1 cellular context compared by ENCODE assay signal in the genomic region with DNA sequence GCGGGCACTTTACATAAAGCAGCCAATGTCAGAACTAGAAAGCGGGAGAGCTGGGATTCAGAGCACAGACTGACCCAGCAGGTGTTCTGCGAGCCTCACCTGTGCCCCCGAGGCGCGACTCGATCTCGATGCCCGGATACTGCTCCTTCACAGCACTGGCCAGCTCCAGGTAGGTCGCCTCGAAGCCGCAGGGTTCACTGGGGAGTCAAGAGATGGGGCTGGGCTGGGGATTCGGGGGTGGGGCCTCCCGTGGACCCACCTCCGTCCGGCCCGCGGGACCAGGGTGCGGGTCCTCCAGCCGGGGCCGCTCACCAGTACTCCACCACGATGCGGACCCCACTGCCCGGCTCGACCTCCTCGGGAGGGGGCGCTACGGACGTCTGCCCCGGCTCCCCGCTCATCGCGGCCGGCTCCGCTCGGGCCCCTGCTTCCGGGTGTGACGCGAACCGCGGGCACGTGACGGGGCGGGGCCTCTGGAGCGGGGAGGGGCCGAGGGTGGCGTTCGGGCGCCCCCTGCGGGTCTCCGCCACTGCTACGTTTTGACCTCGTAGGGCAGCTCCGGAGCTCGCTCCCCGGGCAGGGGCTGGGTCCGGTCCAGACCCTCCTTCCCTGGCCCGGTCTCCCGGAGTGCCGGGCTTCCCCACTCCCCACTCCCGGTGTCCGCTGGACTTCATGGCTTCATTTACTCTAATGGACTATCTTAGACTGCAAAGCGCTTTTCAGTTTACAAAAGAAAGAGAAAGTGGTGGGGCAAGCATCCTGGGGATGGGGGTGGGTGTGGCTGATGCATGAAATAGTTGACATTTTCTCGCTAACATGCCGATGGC.
TF ChIP-seq lines count a peak whose summit lies in the region.

A gene with protein sequence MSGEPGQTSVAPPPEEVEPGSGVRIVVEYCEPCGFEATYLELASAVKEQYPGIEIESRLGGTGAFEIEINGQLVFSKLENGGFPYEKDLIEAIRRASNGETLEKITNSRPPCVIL (minus strand): TSS at position 438 of the 827 bp plus-strand sequence. CDS start 37 bp downstream, at position 401.

TF ChIP-seq in HepG2, 621 proteins besides CTCF, POLR2A, EP300 and RAD21 (continued from another document and continues in another):
- TF ChIP-seq ARID4A (CRISPR knock-in tag; IDR thresholded peaks at IDR 0.05; ENCODE audit: borderline replicate concordance) (peak; percentile 97), DMTF1 (CRISPR knock-in tag; IDR thresholded peaks at IDR 0.05) (no peak), ZNF607 (CRISPR knock-in tag; IDR thresholded peaks at IDR 0.05; ENCODE audit: borderline replicate concordance) (peak; percentile 31; the same call in 1 of the 2 replicates), ATF5 (CRISPR knock-in tag; IDR thresholded peaks at IDR 0.05; ENCODE audit: low read depth) (no peak), KDM1A (CRISPR knock-in tag; IDR thresholded peaks at IDR 0.05) (peak; percentile 16; the same call in 1 of the 2 replicates), PHF20 (CRISPR knock-in tag; IDR thresholded peaks at IDR 0.05) (peak; percentile 86), ZNF282 (IDR thresholded peaks at IDR 0.05; ENCODE audit: partially characterized antibody) (no peak), ZNF883 (CRISPR knock-in tag; IDR thresholded peaks at IDR 0.05; ENCODE audit: not compliant biosample characterization) (peak; percentile 97), EZH2 (conservative IDR thresholded peaks at IDR 0.05; ENCODE audit: low read depth, low read length) (no peak), GPN1 (CRISPR knock-in tag; IDR thresholded peaks at IDR 0.05; ENCODE audit: borderline replicate concordance) (no peak), PHB2 (IDR thresholded peaks at IDR 0.05; ENCODE audit: partially characterized antibody) (no peak), ATF6 (CRISPR knock-in tag; conservative IDR thresholded peaks at IDR 0.05) (peak; percentile 51; the same call in 1 of the 2 replicates), KDM3A (CRISPR knock-in tag; IDR thresholded peaks at IDR 0.05; ENCODE audit: low read depth) (peak; percentile 94), SRSF1 (optimal IDR thresholded peaks at IDR 0.05; ENCODE audit: low read depth, low read length) (no peak), CREB3 (CRISPR knock-in tag; IDR thresholded peaks at IDR 0.05) (no peak), KLF12 (CRISPR knock-in tag; IDR thresholded peaks at IDR 0.05; ENCODE audit: borderline replicate concordance) (peak; percentile 79; the same call in 1 of the 2 replicates), ZNF781 (CRISPR knock-in tag; IDR thresholded peaks at IDR 0.05; ENCODE audit: borderline replicate concordance, not compliant biosample characterization) (peak; percentile 21), BHLHE40 (IDR thresholded peaks at IDR 0.05; ENCODE audit: low read length) (peak; percentile 100), MAFK (conservative IDR thresholded peaks at IDR 0.05 in 1 of 2, IDR thresholded peaks at IDR 0.05 in 1 of 2; ENCODE audit: low read length in 2 of 2) (no peak), CBFB (CRISPR knock-in tag; IDR thresholded peaks at IDR 0.05) (peak; percentile 88), ZSCAN5A (CRISPR knock-in tag; IDR thresholded peaks at IDR 0.05; ENCODE audit: borderline replicate concordance) (peak; percentile 87)
- TF ChIP-seq, protein P1, sequence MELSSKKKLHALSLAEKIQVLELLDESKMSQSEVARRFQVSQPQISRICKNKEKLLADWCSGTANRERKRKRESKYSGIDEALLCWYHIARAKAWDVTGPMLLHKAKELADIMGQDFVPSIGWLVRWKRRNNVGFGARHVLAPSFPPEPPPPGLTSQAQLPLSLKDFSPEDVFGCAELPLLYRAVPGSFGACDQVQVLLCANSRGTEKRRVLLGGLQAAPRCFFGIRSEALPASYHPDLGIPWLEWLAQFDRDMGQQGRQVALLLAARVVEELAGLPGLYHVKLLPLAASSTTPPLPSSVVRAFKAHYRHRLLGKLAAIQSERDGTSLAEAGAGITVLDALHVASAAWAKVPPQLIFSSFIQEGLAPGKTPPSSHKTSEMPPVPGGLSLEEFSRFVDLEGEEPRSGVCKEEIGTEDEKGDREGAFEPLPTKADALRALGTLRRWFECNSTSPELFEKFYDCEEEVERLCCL (CRISPR knock-in tag; IDR thresholded peaks at IDR 0.05; ENCODE audit: borderline replicate concordance): no peak
- TF ChIP-seq, protein P2, sequence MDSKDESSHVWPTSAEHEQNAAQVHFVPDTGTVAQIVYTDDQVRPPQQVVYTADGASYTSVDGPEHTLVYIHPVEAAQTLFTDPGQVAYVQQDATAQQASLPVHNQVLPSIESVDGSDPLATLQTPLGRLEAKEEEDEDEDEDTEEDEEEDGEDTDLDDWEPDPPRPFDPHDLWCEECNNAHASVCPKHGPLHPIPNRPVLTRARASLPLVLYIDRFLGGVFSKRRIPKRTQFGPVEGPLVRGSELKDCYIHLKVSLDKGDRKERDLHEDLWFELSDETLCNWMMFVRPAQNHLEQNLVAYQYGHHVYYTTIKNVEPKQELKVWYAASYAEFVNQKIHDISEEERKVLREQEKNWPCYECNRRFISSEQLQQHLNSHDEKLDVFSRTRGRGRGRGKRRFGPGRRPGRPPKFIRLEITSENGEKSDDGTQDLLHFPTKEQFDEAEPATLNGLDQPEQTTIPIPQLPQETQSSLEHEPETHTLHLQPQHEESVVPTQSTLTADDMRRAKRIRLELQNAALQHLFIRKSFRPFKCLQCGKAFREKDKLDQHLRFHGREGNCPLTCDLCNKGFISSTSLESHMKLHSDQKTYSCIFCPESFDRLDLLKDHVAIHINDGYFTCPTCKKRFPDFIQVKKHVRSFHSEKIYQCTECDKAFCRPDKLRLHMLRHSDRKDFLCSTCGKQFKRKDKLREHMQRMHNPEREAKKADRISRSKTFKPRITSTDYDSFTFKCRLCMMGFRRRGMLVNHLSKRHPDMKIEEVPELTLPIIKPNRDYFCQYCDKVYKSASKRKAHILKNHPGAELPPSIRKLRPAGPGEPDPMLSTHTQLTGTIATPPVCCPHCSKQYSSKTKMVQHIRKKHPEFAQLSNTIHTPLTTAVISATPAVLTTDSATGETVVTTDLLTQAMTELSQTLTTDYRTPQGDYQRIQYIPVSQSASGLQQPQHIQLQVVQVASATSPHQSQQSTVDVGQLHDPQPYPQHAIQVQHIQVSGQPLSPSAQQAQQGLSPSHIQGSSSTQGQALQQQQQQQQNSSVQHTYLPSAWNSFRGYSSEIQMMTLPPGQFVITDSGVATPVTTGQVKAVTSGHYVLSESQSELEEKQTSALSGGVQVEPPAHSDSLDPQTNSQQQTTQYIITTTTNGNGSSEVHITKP (CRISPR knock-in tag; IDR thresholded peaks at IDR 0.05; ENCODE audit: low read depth): peak; percentile 61; the same call in 1 of the 2 replicates
- TF ChIP-seq, protein P3, sequence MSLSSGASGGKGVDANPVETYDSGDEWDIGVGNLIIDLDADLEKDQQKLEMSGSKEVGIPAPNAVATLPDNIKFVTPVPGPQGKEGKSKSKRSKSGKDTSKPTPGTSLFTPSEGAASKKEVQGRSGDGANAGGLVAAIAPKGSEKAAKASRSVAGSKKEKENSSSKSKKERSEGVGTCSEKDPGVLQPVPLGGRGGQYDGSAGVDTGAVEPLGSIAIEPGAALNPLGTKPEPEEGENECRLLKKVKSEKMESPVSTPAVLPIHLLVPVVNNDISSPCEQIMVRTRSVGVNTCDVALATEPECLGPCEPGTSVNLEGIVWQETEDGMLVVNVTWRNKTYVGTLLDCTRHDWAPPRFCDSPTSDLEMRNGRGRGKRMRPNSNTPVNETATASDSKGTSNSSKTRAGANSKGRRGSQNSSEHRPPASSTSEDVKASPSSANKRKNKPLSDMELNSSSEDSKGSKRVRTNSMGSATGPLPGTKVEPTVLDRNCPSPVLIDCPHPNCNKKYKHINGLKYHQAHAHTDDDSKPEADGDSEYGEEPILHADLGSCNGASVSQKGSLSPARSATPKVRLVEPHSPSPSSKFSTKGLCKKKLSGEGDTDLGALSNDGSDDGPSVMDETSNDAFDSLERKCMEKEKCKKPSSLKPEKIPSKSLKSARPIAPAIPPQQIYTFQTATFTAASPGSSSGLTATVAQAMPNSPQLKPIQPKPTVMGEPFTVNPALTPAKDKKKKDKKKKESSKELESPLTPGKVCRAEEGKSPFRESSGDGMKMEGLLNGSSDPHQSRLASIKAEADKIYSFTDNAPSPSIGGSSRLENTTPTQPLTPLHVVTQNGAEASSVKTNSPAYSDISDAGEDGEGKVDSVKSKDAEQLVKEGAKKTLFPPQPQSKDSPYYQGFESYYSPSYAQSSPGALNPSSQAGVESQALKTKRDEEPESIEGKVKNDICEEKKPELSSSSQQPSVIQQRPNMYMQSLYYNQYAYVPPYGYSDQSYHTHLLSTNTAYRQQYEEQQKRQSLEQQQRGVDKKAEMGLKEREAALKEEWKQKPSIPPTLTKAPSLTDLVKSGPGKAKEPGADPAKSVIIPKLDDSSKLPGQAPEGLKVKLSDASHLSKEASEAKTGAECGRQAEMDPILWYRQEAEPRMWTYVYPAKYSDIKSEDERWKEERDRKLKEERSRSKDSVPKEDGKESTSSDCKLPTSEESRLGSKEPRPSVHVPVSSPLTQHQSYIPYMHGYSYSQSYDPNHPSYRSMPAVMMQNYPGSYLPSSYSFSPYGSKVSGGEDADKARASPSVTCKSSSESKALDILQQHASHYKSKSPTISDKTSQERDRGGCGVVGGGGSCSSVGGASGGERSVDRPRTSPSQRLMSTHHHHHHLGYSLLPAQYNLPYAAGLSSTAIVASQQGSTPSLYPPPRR (CRISPR knock-in tag; IDR thresholded peaks at IDR 0.05; ENCODE audit: borderline replicate concordance): peak; percentile 66; the same call in 1 of the 2 replicates
